1 cellular context compared by ENCODE assay signal in genomic region chr3:61617041-61617440, GRCh38.
TF ChIP-seq lines count a peak whose summit lies in the region.

No MANE protein-coding gene starts in this region.

TF ChIP-seq in IMR-90, 13 proteins besides CTCF, POLR2A, EP300 and RAD21 (continued from another document):
- TF ChIP-seq RFX5 (IDR thresholded peaks at IDR 0.05; ENCODE audit: low read depth, low read length) (no peak), FOS (IDR thresholded peaks at IDR 0.05; ENCODE audit: low read depth, low read length) (no peak)
TF ChIP-seq in IMR-90: peak in this region for 0.
